In genomic region chr3:492586-493296, GRCh38 we compare ENCODE assay signal across 16 cellular contexts.
A peak's percentile ranks its signal among the peaks of the same experiment; 100 is the strongest.
DNase-seq lines count a peak whose midpoint lies in the region; ATAC-seq, FAIRE-seq and TF ChIP-seq lines count a peak whose summit lies in the region.
"Had no signal": no experiment of that assay in that cellular context is flagged by ENCODE, and none has a peak within 500 bp of the region (broad histone marks: within the 10 kb centered on the region; RNA-seq: fewer than 3 reads in every experiment).

No MANE protein-coding gene starts in this region.

- TF ChIP-seq POLR2A in H1 (IDR thresholded peaks at IDR 0.05; ENCODE audit: control extremely low read depth in 1 of 2, low read depth in 2 of 2, low read length in 2 of 2) = no peak

- DNase-seq in H1 (ENCODE audit: low read depth in 1 of 2, low spot score in 2 of 2) (no peak), A673 (ENCODE audit: low spot score) (no peak), substantia nigra (lab: John Stamatoyannopoulos, UW) (no peak), HPDE6-E6E7 (ENCODE audit: extremely low spot score) (no peak)
- DNase-seq in activated CD4-positive, alpha-beta T cell treated with anti-CD3 and anti-CD28 coated beads for 36 hours = no peak
- DNase-seq: C1 segment of cervical spinal cord, caudate nucleus, esophagus squamous epithelium, NCI-H1105, NCI-H69 had no signal

- H2AFZ ChIP-seq in H1 (ENCODE audit: low read length) = peak overlapping the region; percentile 7; the same call in 1 of the 2 replicates

- H3K27me3 ChIP-seq in H1 (replicated peaks in 1 of 4; ENCODE audit: control insufficient read depth in 3 of 4, extremely low read depth in 1 of 4, insufficient read depth in 3 of 4, low read length in 3 of 4) (peaks cover 0 to 1% (median 0%) of the 10 kb centered on the region in 4 experiments; a peak in 1 of 7 replicates), A673 (replicated peaks; ENCODE audit: insufficient read depth, low read depth, low read length, poor library complexity) (no peaks in the 10 kb centered on the region)
- H3K27me3 ChIP-seq: esophagus squamous epithelium, right atrium auricular region had no signal

- no TSS peak for BruUV-seq in A673 (replicated peaks; lab: Mats Ljungman, UMichigan)

- H3K27me3 Mint-ChIP-seq in activated CD4-positive, alpha-beta T cell treated with anti-CD3 and anti-CD28 coated beads for 36 hours = no peaks in the 10 kb centered on the region

- CTCF ChIA-PET in H1 (lab: Charles Lee; ENCODE audit: partially characterized antibody) (interaction anchor here (1.3 to 1.7 kb wide), 2 partner anchors 16 to 25 kb away, joined by 3 to 4 read pairs; no protein-coding TSS in a partner anchor), A673 (lab: Charles Lee) (no interaction called here)
- CTCF ChIA-PET in activated CD4-positive, alpha-beta T cell treated with anti-CD3 and anti-CD28 coated beads for 36 hours (lab: Charles Lee) = no interaction called here

- H3K79me2 ChIP-seq in H1 (ENCODE audit: control insufficient read depth in 1 of 2, insufficient read depth in 2 of 2, low read length in 2 of 2) = no peaks in the 10 kb centered on the region

- no peaks in the 10 kb centered on the region for H3K9me3 ChIP-seq in H1 (ENCODE audit: insufficient read depth in 2 of 2, low read depth in 1 of 2, low read length in 1 of 2)
- no peaks in the 10 kb centered on the region for H3K9me3 ChIP-seq in A673 (ENCODE audit: low read depth, low read length, poor library complexity, severe bottlenecking)
- H3K9me3 ChIP-seq: esophagus squamous epithelium, right atrium auricular region had no signal

- WGBS in H1 (ENCODE audit: extremely low coverage in 1 of 2, insufficient coverage in 1 of 2, insufficient read length in 1 of 2, insufficient replicate concordance in 2 of 2, low coverage in 1 of 2, low lambda C conversion rate in 2 of 2, missing lambda C conversion rate in 1 of 2), 2 experiments = 87% methylated on average over 3 of the region's 3 CpGs; no CpG with 5 or more reads in 1 of the 2 experiments

- H3K4ac ChIP-seq in H1 (replicated peaks; ENCODE audit: insufficient read length, low read depth, low read length) = no peak overlapping the region

- H3K4me2 ChIP-seq in H1 (ENCODE audit: insufficient read depth in 1 of 2, low read depth in 2 of 2, low read length in 2 of 2) = no peak overlapping the region

- peak; percentile 62 for ATAC-seq in GM18498 (IDR thresholded peaks at IDR 0.05; ENCODE audit: unreplicated experiment)
- peak; percentile 66 for ATAC-seq in GM21447 (IDR thresholded peaks at IDR 0.05; ENCODE audit: unreplicated experiment)
- peak; percentile 54 for ATAC-seq in HG03196 (IDR thresholded peaks at IDR 0.05; ENCODE audit: unreplicated experiment)
- no peak for ATAC-seq in activated CD4-positive, alpha-beta T cell treated with anti-CD3 and anti-CD28 coated beads for 36 hours
- ATAC-seq: activated CD4-positive, CD25-positive, alpha-beta regulatory T cell treated with anti-CD3 and anti-CD28 coated beads, Interleukin-2, amount 50 U/mL, for 24 hours had no signal

- H3K4me1 ChIP-seq in H1 (replicated peaks in 1 of 4; ENCODE audit: control insufficient read depth in 3 of 4, insufficient read depth in 4 of 4, low read length in 3 of 4) = peaks cover 0 to 3% (median 1%) of the 10 kb centered on the region in 4 experiments; a peak in 2 of 7 replicates
- H3K4me1 ChIP-seq in A673 (ENCODE audit: insufficient read depth, low read length, poor library complexity, severe bottlenecking) = no peaks in the 10 kb centered on the region
- H3K4me1 ChIP-seq: esophagus squamous epithelium, right atrium auricular region had no signal

- no peak overlapping the region for H3K4me3 Mint-ChIP-seq in activated CD4-positive, alpha-beta T cell treated with anti-CD3 and anti-CD28 coated beads for 36 hours
- H3K4me3 Mint-ChIP-seq: type B pancreatic cell had no signal

- H3K18ac ChIP-seq in H1 (ENCODE audit: extremely low read depth, low read length) = no peak overlapping the region

- POLR2A ChIA-PET in H1 (lab: Charles Lee; ENCODE audit: partially characterized antibody) (no interaction called here), A673 (lab: Charles Lee; ENCODE audit: low non-redundant PET) (no interaction called here)
- POLR2A ChIA-PET in activated CD4-positive, alpha-beta T cell treated with anti-CD3 and anti-CD28 coated beads for 36 hours (lab: Charles Lee) = no interaction called here

- H4K91ac ChIP-seq in H1 (replicated peaks; ENCODE audit: insufficient read length, low read length) = no peak overlapping the region

- no peak overlapping the region for H3K14ac ChIP-seq in H1 (ENCODE audit: insufficient read length)

- no peak for TF ChIP-seq EP300 in H1 (IDR thresholded peaks at IDR 0.05; ENCODE audit: borderline replicate concordance in 1 of 2, low read depth in 2 of 2, low read length in 2 of 2)

- no peak overlapping the region for H3K27ac Mint-ChIP-seq in activated CD4-positive, alpha-beta T cell treated with anti-CD3 and anti-CD28 coated beads for 36 hours
- H3K27ac Mint-ChIP-seq: type B pancreatic cell had no signal

- no peaks in the 10 kb centered on the region for H4K20me1 ChIP-seq in H1 (replicated peaks in 1 of 2; ENCODE audit: control insufficient read depth in 1 of 2, insufficient read depth in 2 of 2, low read length in 2 of 2)

- TF ChIP-seq RAD21 in H1 (IDR thresholded peaks at IDR 0.05 in 1 of 2, conservative IDR thresholded peaks at IDR 0.05 in 1 of 2; ENCODE audit: low read depth in 2 of 2, low read length in 2 of 2) = no peak

- no peak overlapping the region for H2BK20ac ChIP-seq in H1 (ENCODE audit: low read length)

- no peak overlapping the region for H4K8ac ChIP-seq in H1 (ENCODE audit: extremely low read depth, insufficient read depth, low read length)

- no peaks in the 10 kb centered on the region for H3K36me3 ChIP-seq in H1 (ENCODE audit: control insufficient read depth in 2 of 4, insufficient read depth in 4 of 4, low read length in 3 of 4)
- no peaks in the 10 kb centered on the region for H3K36me3 ChIP-seq in A673 (ENCODE audit: insufficient read depth, low read length, poor library complexity, severe bottlenecking)
- H3K36me3 ChIP-seq: esophagus squamous epithelium, right atrium auricular region had no signal

- H3K4me3 ChIP-seq in H1 (ENCODE audit: extremely low read depth in 1 of 4, insufficient read depth in 2 of 4, low read depth in 3 of 4, low read length in 4 of 4) = no peak overlapping the region
- no peak overlapping the region for H3K4me3 ChIP-seq in A673 (ENCODE audit: low read depth, low read length, poor library complexity, severe bottlenecking)
- H3K4me3 ChIP-seq: esophagus squamous epithelium, right atrium auricular region had no signal

- H2BK12ac ChIP-seq in H1 (ENCODE audit: low read depth, low read length) = no peak overlapping the region

- no peak overlapping the region for H4K5ac ChIP-seq in H1 (ENCODE audit: insufficient read length, low read depth, low read length)

- H3K56ac ChIP-seq in H1 (replicated peaks; ENCODE audit: insufficient read length, low read depth, low read length) = no peak overlapping the region

- no peak overlapping the region for H3K9ac ChIP-seq in H1 (replicated peaks in 1 of 4; ENCODE audit: extremely low read depth in 1 of 4, low read depth in 3 of 4, low read length in 3 of 4)

- H2BK5ac ChIP-seq in H1 (ENCODE audit: low read depth, low read length) = no peak overlapping the region

- no peaks in the 10 kb centered on the region for H3K79me1 ChIP-seq in H1 (ENCODE audit: low read depth, low read length)

- FAIRE-seq in H1 (lab: Jason Lieb, UNC) = no peak

- peaks cover 8% of the 10 kb centered on the region for H3K4me1 Mint-ChIP-seq in activated CD4-positive, alpha-beta T cell treated with anti-CD3 and anti-CD28 coated beads for 36 hours

- no peaks in the 10 kb centered on the region for H3K23me2 ChIP-seq in H1 (ENCODE audit: low read depth, low read length)

- no peak overlapping the region for H2BK15ac ChIP-seq in H1 (ENCODE audit: low read length)

- no peak overlapping the region for H2BK120ac ChIP-seq in H1 (replicated peaks; ENCODE audit: low read depth, low read length)

- intact Hi-C loops in A673 (cut with micrococcal nuclease; ENCODE audit: unreplicated experiment) = no loop called here
- intact Hi-C loops in activated CD4-positive, alpha-beta T cell treated with anti-CD3 and anti-CD28 coated beads for 36 hours (cut with DNase I, micrococcal nuclease) = no loop called here

- TF ChIP-seq CTCF in H1 (IDR thresholded peaks at IDR 0.05; ENCODE audit: control extremely low read depth in 1 of 3, insufficient read depth in 1 of 3, low read depth in 1 of 3, low read length in 3 of 3) (no peak), A673 (conservative IDR thresholded peaks at IDR 0.05; ENCODE audit: low read depth, low read length) (no peak)

- H3K23ac ChIP-seq in H1 (ENCODE audit: insufficient read length) = no peak overlapping the region

- no peaks in the 10 kb centered on the region for H3K36me3 Mint-ChIP-seq in activated CD4-positive, alpha-beta T cell treated with anti-CD3 and anti-CD28 coated beads for 36 hours (ENCODE audit: low read depth)
- H3K36me3 Mint-ChIP-seq: type B pancreatic cell had no signal

- no peak overlapping the region for H2AK5ac ChIP-seq in H1 (ENCODE audit: low read depth, low read length)

- H3K9me3 Mint-ChIP-seq in activated CD4-positive, alpha-beta T cell treated with anti-CD3 and anti-CD28 coated beads for 36 hours (ENCODE audit: low read depth) = no peaks in the 10 kb centered on the region

- no peak overlapping the region for H3K27ac ChIP-seq in H1 (ENCODE audit: low read depth, low read length)
- H3K27ac ChIP-seq in A673 (ENCODE audit: low read depth, low read length, poor library complexity, severe bottlenecking) = no peak overlapping the region
- H3K27ac ChIP-seq in substantia nigra (ENCODE audit: low read depth, low read length, poor library complexity, severe bottlenecking) = no peak overlapping the region
- H3K27ac ChIP-seq: esophagus squamous epithelium, right atrium auricular region had no signal

TF ChIP-seq in H1, 55 proteins besides CTCF, POLR2A, EP300 and RAD21 (continues in another document):
- no peak for TF ChIP-seq CREB1 (IDR thresholded peaks at IDR 0.05)
- no peak for TF ChIP-seq SUZ12 (IDR thresholded peaks at IDR 0.05; ENCODE audit: low read length)
- TF ChIP-seq BACH1 (IDR thresholded peaks at IDR 0.05; ENCODE audit: low read length) = no peak
- no peak for TF ChIP-seq SP1 (IDR thresholded peaks at IDR 0.05; ENCODE audit: low read depth, low read length)
- TF ChIP-seq BCL11A (IDR thresholded peaks at IDR 0.05; ENCODE audit: low read depth in 2 of 2, low read length in 2 of 2) = no peak
- no peak for TF ChIP-seq CHD1 (IDR thresholded peaks at IDR 0.05; ENCODE audit: low read depth, low read length)
- TF ChIP-seq POU5F1 (IDR thresholded peaks at IDR 0.05; ENCODE audit: low read depth, low read length) = no peak
